In genomic region chr12:24039113-24039525, GRCh38 we compare ENCODE assay signal across 1 cellular context.
TF ChIP-seq lines count a peak whose summit lies in the region.

No MANE protein-coding gene starts in this region.

TF ChIP-seq in HepG2, 621 proteins besides CTCF, POLR2A, EP300 and RAD21 (continued from another document and continues in another):
- TF ChIP-seq PRDM4 (CRISPR knock-in tag; IDR thresholded peaks at IDR 0.05; ENCODE audit: borderline replicate concordance) (no peak), MIER2 (CRISPR knock-in tag; IDR thresholded peaks at IDR 0.05) (no peak), ZBTB46 (CRISPR knock-in tag; IDR thresholded peaks at IDR 0.05; ENCODE audit: borderline replicate concordance) (no peak), DRAP1 (CRISPR knock-in tag; IDR thresholded peaks at IDR 0.05) (peak; percentile 36; the same call in 1 of the 2 replicates), ZNF674 (CRISPR knock-in tag; IDR thresholded peaks at IDR 0.05; ENCODE audit: low read depth) (no peak), TRAFD1 (CRISPR knock-in tag; IDR thresholded peaks at IDR 0.05; ENCODE audit: borderline replicate concordance) (no peak), IRF1 (CRISPR knock-in tag; IDR thresholded peaks at IDR 0.05; ENCODE audit: low read depth) (no peak), ZNF232 (CRISPR knock-in tag; IDR thresholded peaks at IDR 0.05; ENCODE audit: borderline replicate concordance) (no peak), HNF4A (CRISPR knock-in tag; IDR thresholded peaks at IDR 0.05) (peak; percentile 77), PRPF4 (IDR thresholded peaks at IDR 0.05; ENCODE audit: low read depth, low read length, poor library complexity, severe bottlenecking) (no peak), MYC (CRISPR knock-in tag; IDR thresholded peaks at IDR 0.05; ENCODE audit: borderline replicate concordance) (no peak), PATZ1 (CRISPR knock-in tag; IDR thresholded peaks at IDR 0.05) (peak; percentile 16; the same call in 1 of the 2 replicates), ZNF124 (CRISPR knock-in tag; IDR thresholded peaks at IDR 0.05) (no peak), NONO (IDR thresholded peaks at IDR 0.05) (no peak), NONO (CRISPR knock-in tag; conservative IDR thresholded peaks at IDR 0.05) (no peak), ZNF331 (CRISPR knock-in tag; IDR thresholded peaks at IDR 0.05) (peak; percentile 47; the same call in 1 of the 2 replicates), SRF (IDR thresholded peaks at IDR 0.05; ENCODE audit: low read depth, low read length) (no peak), ZFP1 (CRISPR knock-in tag; IDR thresholded peaks at IDR 0.05) (no peak), BRCA1 (CRISPR knock-in tag; IDR thresholded peaks at IDR 0.05) (no peak), HHEX (CRISPR knock-in tag; IDR thresholded peaks at IDR 0.05) (peak; percentile 59), ZBTB1 (CRISPR knock-in tag; IDR thresholded peaks at IDR 0.05; ENCODE audit: borderline replicate concordance) (no peak), CCDC6 (CRISPR knock-in tag; IDR thresholded peaks at IDR 0.05) (no peak), LBX2 (CRISPR knock-in tag; IDR thresholded peaks at IDR 0.05; ENCODE audit: borderline replicate concordance) (no peak), KLF12 (CRISPR knock-in tag; IDR thresholded peaks at IDR 0.05; ENCODE audit: borderline replicate concordance) (no peak), ZXDC (CRISPR knock-in tag; IDR thresholded peaks at IDR 0.05) (no peak), POGZ (CRISPR knock-in tag; IDR thresholded peaks at IDR 0.05) (peak; percentile 50; the same call in 1 of the 2 replicates), ZNF503 (CRISPR knock-in tag; IDR thresholded peaks at IDR 0.05) (peak; percentile 77; the same call in 1 of the 2 replicates), HBP1 (CRISPR knock-in tag; IDR thresholded peaks at IDR 0.05; ENCODE audit: low read depth) (no peak), HMG20A (CRISPR knock-in tag; IDR thresholded peaks at IDR 0.05; ENCODE audit: borderline replicate concordance) (peak; percentile 88; the same call in 1 of the 2 replicates), RBFOX2 (IDR thresholded peaks at IDR 0.05; ENCODE audit: low read depth, low read length) (no peak), NCOA2 (CRISPR knock-in tag; IDR thresholded peaks at IDR 0.05) (peak; percentile 93), DMAP1 (CRISPR knock-in tag; IDR thresholded peaks at IDR 0.05) (no peak), SOX6 (IDR thresholded peaks at IDR 0.05) (no peak), SOX6 (CRISPR knock-in tag; IDR thresholded peaks at IDR 0.05) (peak; percentile 91), CREM (IDR thresholded peaks at IDR 0.05) (peak; percentile 80), CREM (CRISPR knock-in tag; IDR thresholded peaks at IDR 0.05) (no peak), RORA (CRISPR knock-in tag; IDR thresholded peaks at IDR 0.05) (no peak), MAFF (IDR thresholded peaks at IDR 0.05; ENCODE audit: low read depth, low read length) (peak; percentile 27; the same call in 1 of the 2 replicates), ZNF605 (CRISPR knock-in tag; IDR thresholded peaks at IDR 0.05) (no peak), YY1 (IDR thresholded peaks at IDR 0.05; ENCODE audit: insufficient read depth, insufficient replicate concordance, low read depth, low read length) (no peak), SAFB2 (CRISPR knock-in tag; IDR thresholded peaks at IDR 0.05; ENCODE audit: borderline replicate concordance, low read depth) (no peak), ZC3H13 (CRISPR knock-in tag; IDR thresholded peaks at IDR 0.05) (no peak), ZNF782 (CRISPR knock-in tag; IDR thresholded peaks at IDR 0.05; ENCODE audit: borderline replicate concordance) (no peak), MEIS1 (CRISPR knock-in tag; IDR thresholded peaks at IDR 0.05; ENCODE audit: borderline replicate concordance) (no peak), MIER3 (CRISPR knock-in tag; IDR thresholded peaks at IDR 0.05; ENCODE audit: borderline replicate concordance) (peak; percentile 84; the same call in 1 of the 2 replicates), ZNF136 (CRISPR knock-in tag; IDR thresholded peaks at IDR 0.05; ENCODE audit: low read depth) (no peak), ZNF451 (CRISPR knock-in tag; IDR thresholded peaks at IDR 0.05) (no peak), ZNF30 (CRISPR knock-in tag; IDR thresholded peaks at IDR 0.05) (no peak), MED13 (CRISPR knock-in tag; IDR thresholded peaks at IDR 0.05) (peak; percentile 83; the same call in 1 of the 2 replicates), TMF1 (CRISPR knock-in tag; IDR thresholded peaks at IDR 0.05; ENCODE audit: low read depth) (no peak), ZNF253 (CRISPR knock-in tag; IDR thresholded peaks at IDR 0.05; ENCODE audit: borderline replicate concordance) (no peak), ZBTB2 (CRISPR knock-in tag; IDR thresholded peaks at IDR 0.05; ENCODE audit: low read depth) (no peak), CEBPG (CRISPR knock-in tag; IDR thresholded peaks at IDR 0.05) (peak; percentile 72)
